8 cellular contexts compared by ENCODE assay signal in the genomic region with DNA sequence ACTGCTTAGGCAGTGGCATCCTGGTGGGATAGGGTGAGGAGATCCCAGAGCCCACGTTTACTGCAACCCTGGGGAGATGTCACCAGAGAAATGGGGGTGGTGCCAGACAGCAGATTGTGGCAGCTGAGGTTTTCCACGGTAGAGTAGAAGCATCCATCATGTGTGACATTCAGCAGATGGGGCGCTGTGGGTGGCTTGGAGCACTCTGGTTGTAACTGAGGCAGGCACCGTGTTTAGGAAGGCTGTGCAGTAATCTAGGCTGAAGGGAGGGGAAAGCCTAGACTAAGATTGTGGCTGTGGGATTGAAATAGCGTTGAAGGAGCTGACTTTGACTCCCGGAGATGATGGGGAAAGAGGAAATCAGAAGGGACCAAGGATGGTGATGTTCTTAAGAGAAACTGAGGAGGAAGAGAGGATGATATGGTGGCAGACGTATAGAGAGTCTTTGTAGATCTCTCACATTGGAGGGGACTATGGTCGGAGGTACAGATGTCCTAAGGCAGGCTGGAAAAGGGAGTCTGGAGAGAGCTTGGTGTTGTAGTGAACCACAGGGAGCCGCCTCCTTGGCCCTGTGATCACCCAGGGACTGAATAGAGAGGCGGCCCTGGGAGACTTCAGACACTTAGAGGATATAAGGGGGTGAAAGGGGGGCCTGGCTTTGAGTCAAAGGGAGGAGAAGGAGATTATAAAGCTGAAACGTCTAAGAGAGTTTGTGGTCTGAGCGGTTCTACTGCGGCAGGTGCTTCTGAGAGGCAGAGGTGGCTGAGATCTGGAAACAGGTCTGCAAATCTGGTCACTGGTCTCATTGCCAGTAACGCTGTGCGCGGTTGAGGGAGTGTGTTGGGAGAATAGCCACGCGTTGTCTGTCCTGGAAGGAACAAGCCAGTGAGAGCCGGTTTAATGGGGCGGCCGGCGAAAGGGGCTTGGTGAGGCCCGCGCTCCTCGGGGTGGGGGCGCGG. TPM values are rescaled to one million over a fixed set of nuclear protein-coding genes. Genes with fewer than 3 reads are reported as not detected.
DNase-seq lines count a peak whose midpoint lies in the region; ATAC-seq, FAIRE-seq and TF ChIP-seq lines count a peak whose summit lies in the region.

No MANE protein-coding gene starts in this region.

- H3K9me3 ChIP-seq in right atrium auricular region: no peaks in the 10 kb centered on the region

- no peak overlapping the region for H2AFZ ChIP-seq in ACC112 (ENCODE audit: low read length, unreplicated experiment)

- H3K27ac ChIP-seq in ACC112 (ENCODE audit: low read depth, low read length) (peak overlapping the region; percentile 70), right atrium auricular region (peak overlapping the region; percentile 99)

- FAIRE-seq in HTR-8/SVneo (lab: Jason Lieb, UNC): no peak

- peaks cover 18% of the 10 kb centered on the region for H3K4me1 ChIP-seq in ACC112 (ENCODE audit: control insufficient read depth, insufficient read depth, low read length, unreplicated experiment)
- H3K4me1 ChIP-seq in right atrium auricular region: peaks cover 0 to 58% of the 10 kb centered on the region in 2 donors

- no peak for TF ChIP-seq CTCF in right atrium auricular region (IDR thresholded peaks at IDR 0.05)

- peak; percentile 11 for DNase-seq in LoVo (ENCODE audit: low spot score)
- DNase-seq in activated effector memory CD4-positive, alpha-beta T cell treated with Interleukin-2 at 50 U/mL for 16 hours: peak; percentile 23
- no peak for DNase-seq in right atrium auricular region (ENCODE audit: low spot score)
- peak; percentile 12 for DNase-seq in retina
- DNase-seq in HTR-8/SVneo (ENCODE audit: insufficient read length, low spot score): no peak

- H3K79me2 ChIP-seq in ACC112 (ENCODE audit: control insufficient read depth, insufficient read depth, low read length, unreplicated experiment): peaks cover 65% of the 10 kb centered on the region

- H3K36me3 ChIP-seq in ACC112 (ENCODE audit: insufficient read depth, low read length) (no peaks in the 10 kb centered on the region), right atrium auricular region (no peaks in the 10 kb centered on the region)

- H3K27me3 ChIP-seq in ACC112 (ENCODE audit: insufficient read depth, low read length) (no peaks in the 10 kb centered on the region), right atrium auricular region (no peaks in the 10 kb centered on the region)

- ATAC-seq in GM19035 (IDR thresholded peaks at IDR 0.05; ENCODE audit: unreplicated experiment): peak; percentile 12
- no peak for ATAC-seq in GM18520 (IDR thresholded peaks at IDR 0.05; ENCODE audit: unreplicated experiment)

- H3K4me3 ChIP-seq in ACC112 (ENCODE audit: low read depth, low read length) (peak overlapping the region; percentile 84), right atrium auricular region (peak overlapping the region; percentile 53 to 75)

RNA-seq across cellular contexts. Expression of gene MICA, which starts 0.8 kb away (rescaled TPM):
- total RNA-seq in right atrium auricular region: 10 to 100 TPM; 11.1 to 15.1 TPM

RNA-seq across cellular contexts. Expression of gene HLA-B, which starts 45.6 kb away (rescaled TPM):
- total RNA-seq in right atrium auricular region: 100 to 1,000 TPM; 297 to 584 TPM

Comparison
In these comparisons a context has a peak if more than half of its experiments do, and no peak if none do; other contexts are left out.
1. DNase-seq: peak in LoVo (single experiment), activated effector memory CD4-positive, alpha-beta T cell treated with Interleukin-2 at 50 U/mL for 16 hours (single experiment) and retina (single experiment); none in right atrium auricular region (single experiment) and HTR-8/SVneo (single experiment).